ENCODE assay signal across 21 cellular contexts in the genomic region with DNA sequence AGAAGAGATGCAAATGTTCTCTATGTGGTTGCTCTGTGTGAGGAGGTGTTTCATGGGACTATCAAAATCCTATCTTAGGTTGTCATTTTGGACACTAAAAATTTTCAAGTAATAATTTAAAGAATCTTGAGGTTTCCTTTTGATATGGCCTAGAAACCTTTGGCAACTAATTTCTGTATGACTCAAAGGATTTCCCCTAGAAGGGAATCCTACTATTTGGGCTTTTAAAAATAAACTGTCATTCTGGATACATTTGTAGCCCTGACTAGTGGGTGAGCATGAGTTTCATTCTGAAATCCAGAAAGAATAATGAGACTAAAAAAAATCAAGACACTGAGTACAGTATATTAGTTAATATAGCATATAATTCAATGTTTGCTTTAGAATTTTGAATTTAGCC. TPM values are rescaled to one million over a fixed set of nuclear protein-coding genes. Genes with fewer than 3 reads are reported as not detected.
DNase-seq lines count a peak whose midpoint lies in the region; ATAC-seq and TF ChIP-seq lines count a peak whose summit lies in the region.
"Had no signal": no experiment of that assay in that cellular context is flagged by ENCODE, and none has a peak within 500 bp of the region (broad histone marks: within the 10 kb centered on the region; RNA-seq: fewer than 3 reads in every experiment).

No MANE protein-coding gene starts in this region.

- H3K14ac ChIP-seq in mesenchymal stem cell (ENCODE audit: low read length in 2 of 2) = no peak overlapping the region

- no peak overlapping the region for H2BK120ac ChIP-seq in mesenchymal stem cell (ENCODE audit: low read depth, low read length)

- no peak for TF ChIP-seq CTCF in HFFc6 (IDR thresholded peaks at IDR 0.05)
- TF ChIP-seq CTCF in choroid plexus epithelial cell (conservative IDR thresholded peaks at IDR 0.05; ENCODE audit: low read depth, low read length) = no peak
- TF ChIP-seq CTCF in gastroesophageal sphincter (IDR thresholded peaks at IDR 0.05) = no peak

- H3K27ac ChIP-seq in mesenchymal stem cell (ENCODE audit: low read length, poor library complexity, severe bottlenecking) (no peak overlapping the region), gastroesophageal sphincter (peak overlapping the region in 1 of 4 donors; percentile 3)
- H3K27ac ChIP-seq: KMS-11 had no signal

- DNase-seq in A172 (ENCODE audit: low spot score) (peak; percentile 38), HFFc6 (no peak), choroid plexus epithelial cell (ENCODE audit: low read depth) (peak; percentile 55), iris pigment epithelial cell (ENCODE audit: low read depth) (peak; percentile 70), mesenchymal stem cell (no peak), T-cell (no peak), SKM-1 treated with dmso at 0.1 percent for 144 hours (lab: John Stamatoyannopoulos, UW; ENCODE audit: unreplicated experiment) (no peak)
- DNase-seq: 8988T; BE2C; Caco-2; CD4-positive, CD25-positive, alpha-beta regulatory T cell; DMS153; NCI-H1092; NCI-H1436 treated with DMSO at 0.1 percent for 48 hours; NCI-H2029; PC-3; RPMI8226; SHP77 treated with DMSO at 0.1 percent for 48 hours had no signal

- H3K27me3 ChIP-seq in mesenchymal stem cell (ENCODE audit: control insufficient read depth in 1 of 2, insufficient read depth in 1 of 2, low read length in 2 of 2) = no peaks in the 10 kb centered on the region
- no peaks in the 10 kb centered on the region for H3K27me3 ChIP-seq in gastroesophageal sphincter
- H3K27me3 ChIP-seq: BE2C had no signal

- no peak for TF ChIP-seq POLR2A in gastroesophageal sphincter (IDR thresholded peaks at IDR 0.05)

- H3K18ac ChIP-seq in mesenchymal stem cell (ENCODE audit: low read depth in 1 of 2, low read length in 2 of 2) = no peak overlapping the region

- no peak overlapping the region for H3K23ac ChIP-seq in mesenchymal stem cell (ENCODE audit: low read length in 2 of 2)

- TF ChIP-seq EP300 in gastroesophageal sphincter (IDR thresholded peaks at IDR 0.05) = no peak

- H4K91ac ChIP-seq in mesenchymal stem cell (ENCODE audit: low read length) = no peak overlapping the region

- no peak for ATAC-seq in T-cell (replicated peaks in 1 of 4)
- ATAC-seq in gastroesophageal sphincter = no peak
- ATAC-seq: HepG2, PC-3 had no signal

- no peaks in the 10 kb centered on the region for H3K9me3 ChIP-seq in mesenchymal stem cell (ENCODE audit: control insufficient read depth, low read length)
- H3K9me3 ChIP-seq in gastroesophageal sphincter = no peaks in the 10 kb centered on the region
- H3K9me3 ChIP-seq: BE2C, Caco-2 had no signal

- H3K4me2 ChIP-seq in mesenchymal stem cell (ENCODE audit: low read length, poor library complexity, severe bottlenecking) = no peak overlapping the region
- H3K4me2 ChIP-seq: KMS-11 had no signal

- H3K4me1 Mint-ChIP-seq in HFFc6 (ENCODE audit: low read depth) (peaks cover 33% of the 10 kb centered on the region), T-cell (no peaks in the 10 kb centered on the region)
- H3K4me1 Mint-ChIP-seq: CD4-positive, CD25-positive, alpha-beta regulatory T cell had no signal

- H3K27me3 Mint-ChIP-seq in HFFc6 (ENCODE audit: insufficient read depth) (no peaks in the 10 kb centered on the region), T-cell (no peaks in the 10 kb centered on the region)

- H3K27ac Mint-ChIP-seq in HFFc6 (peak overlapping the region; percentile 13; the same call in 1 of the 2 replicates), T-cell (no peak overlapping the region)
- H3K27ac Mint-ChIP-seq: CD4-positive, CD25-positive, alpha-beta regulatory T cell had no signal

- H3K36me3 ChIP-seq in mesenchymal stem cell (ENCODE audit: control insufficient read depth in 1 of 2, insufficient read depth in 2 of 2, low read depth in 1 of 2, low read length in 2 of 2) (no peaks in the 10 kb centered on the region), gastroesophageal sphincter (no peaks in the 10 kb centered on the region)
- H3K36me3 ChIP-seq: BE2C had no signal

- no peaks in the 10 kb centered on the region for H3K79me1 ChIP-seq in mesenchymal stem cell (replicated peaks; ENCODE audit: low read length, poor library complexity, severe bottlenecking)

- CTCF ChIA-PET in T-cell (lab: Charles Lee) = interaction anchor here in 1 of 2 donors (1.1 kb wide), 1 partner anchor 69 kb away, joined by 3 read pairs; no protein-coding TSS in a partner anchor

- H3K9ac ChIP-seq in mesenchymal stem cell (ENCODE audit: low read length) = no peak overlapping the region
- H3K9ac ChIP-seq: KMS-11 had no signal

- no peak overlapping the region for H3K4me3 Mint-ChIP-seq in HFFc6
- H3K4me3 Mint-ChIP-seq in T-cell = no peak overlapping the region
- H3K4me3 Mint-ChIP-seq: CD4-positive, CD25-positive, alpha-beta regulatory T cell had no signal

- H2BK5ac ChIP-seq in mesenchymal stem cell (ENCODE audit: low read depth, low read length, poor library complexity, severe bottlenecking) = no peak overlapping the region

- peaks cover 4% of the 10 kb centered on the region for H3K4me1 ChIP-seq in mesenchymal stem cell (ENCODE audit: control insufficient read depth, insufficient read depth, low read depth, low read length)
- peaks cover 0 to 18% (median 9%) of the 10 kb centered on the region in 3 donors for H3K4me1 ChIP-seq in gastroesophageal sphincter
- H3K4me1 ChIP-seq: BE2C, Caco-2 had no signal

- H3K36me3 Mint-ChIP-seq in HFFc6 (ENCODE audit: low read depth) = peaks cover 4% of the 10 kb centered on the region; the same call in 1 of the 2 replicates
- H3K36me3 Mint-ChIP-seq in T-cell = no peaks in the 10 kb centered on the region
- H3K36me3 Mint-ChIP-seq: CD4-positive, CD25-positive, alpha-beta regulatory T cell had no signal

- H2BK12ac ChIP-seq in mesenchymal stem cell (ENCODE audit: low read length in 2 of 2) = no peak overlapping the region

- no peak overlapping the region for H2AFZ ChIP-seq in mesenchymal stem cell (ENCODE audit: low read depth, low read length)

- H2BK15ac ChIP-seq in mesenchymal stem cell (ENCODE audit: low read depth, poor library complexity, severe bottlenecking) = no peak overlapping the region

- H4K8ac ChIP-seq in mesenchymal stem cell (ENCODE audit: low read length) = no peak overlapping the region

- H3K4me3 ChIP-seq in choroid plexus epithelial cell (ENCODE audit: low read depth, low read length) (no peak overlapping the region), mesenchymal stem cell (ENCODE audit: insufficient read depth in 1 of 2, low read depth in 1 of 2, low read length in 2 of 2) (no peak overlapping the region), gastroesophageal sphincter (no peak overlapping the region)

- no peak overlapping the region for H2AK5ac ChIP-seq in mesenchymal stem cell (ENCODE audit: low read length, severe bottlenecking)

- no peak overlapping the region for H3K4ac ChIP-seq in mesenchymal stem cell (ENCODE audit: low read depth in 1 of 2, low read length in 2 of 2)

- POLR2A ChIA-PET in T-cell (lab: Charles Lee) = no interaction called here

- H3K9me3 Mint-ChIP-seq in HFFc6 (no peaks in the 10 kb centered on the region), T-cell (no peaks in the 10 kb centered on the region)

RNA-seq across cellular contexts. Expression of a gene that starts 25.5 kb away (rescaled TPM):
- total RNA-seq in A172 (2014; rRNA removed; shearing (Covaris generic)) = 21.9 and 28.7 TPM in 2 replicates
- 10 to 100 TPM; 23.1 to 30.3 (median 28.9) TPM for total RNA-seq in HFFc6 (2021; fragmentation: NEBNext Ultra II Directional; extraction: Animal tissue kit (Norgen Biotek cat#: 25700))
- 21.7 TPM for polyA plus RNA-seq in mesenchymal stem cell (2013, experiment 1 of 2)
- polyA plus RNA-seq in mesenchymal stem cell (2013, experiment 2 of 2) = 22.7 TPM
- total RNA-seq in T-cell = 1 to 10 TPM in 2 of 5 donors, under 1 TPM in 3; 0.23 to 1.6 (median 0.82) TPM
- 100 to 1,000 TPM in 1 of 4 donors, 10 to 100 TPM in 3; 45.5 to 107 (median 78.1) TPM for total RNA-seq in gastroesophageal sphincter

Comparison
In these comparisons a context has a peak if more than half of its experiments do, and no peak if none do; other contexts are left out.
1. DNase-seq: peak in A172 (single experiment), choroid plexus epithelial cell (single experiment) and iris pigment epithelial cell (single experiment); none in HFFc6 (single experiment), mesenchymal stem cell (single experiment), T-cell (0 of 34) and SKM-1 treated with dmso at 0.1 percent for 144 hours (single experiment).